ENCODE assay signal across 6 cellular contexts in the genomic region with DNA sequence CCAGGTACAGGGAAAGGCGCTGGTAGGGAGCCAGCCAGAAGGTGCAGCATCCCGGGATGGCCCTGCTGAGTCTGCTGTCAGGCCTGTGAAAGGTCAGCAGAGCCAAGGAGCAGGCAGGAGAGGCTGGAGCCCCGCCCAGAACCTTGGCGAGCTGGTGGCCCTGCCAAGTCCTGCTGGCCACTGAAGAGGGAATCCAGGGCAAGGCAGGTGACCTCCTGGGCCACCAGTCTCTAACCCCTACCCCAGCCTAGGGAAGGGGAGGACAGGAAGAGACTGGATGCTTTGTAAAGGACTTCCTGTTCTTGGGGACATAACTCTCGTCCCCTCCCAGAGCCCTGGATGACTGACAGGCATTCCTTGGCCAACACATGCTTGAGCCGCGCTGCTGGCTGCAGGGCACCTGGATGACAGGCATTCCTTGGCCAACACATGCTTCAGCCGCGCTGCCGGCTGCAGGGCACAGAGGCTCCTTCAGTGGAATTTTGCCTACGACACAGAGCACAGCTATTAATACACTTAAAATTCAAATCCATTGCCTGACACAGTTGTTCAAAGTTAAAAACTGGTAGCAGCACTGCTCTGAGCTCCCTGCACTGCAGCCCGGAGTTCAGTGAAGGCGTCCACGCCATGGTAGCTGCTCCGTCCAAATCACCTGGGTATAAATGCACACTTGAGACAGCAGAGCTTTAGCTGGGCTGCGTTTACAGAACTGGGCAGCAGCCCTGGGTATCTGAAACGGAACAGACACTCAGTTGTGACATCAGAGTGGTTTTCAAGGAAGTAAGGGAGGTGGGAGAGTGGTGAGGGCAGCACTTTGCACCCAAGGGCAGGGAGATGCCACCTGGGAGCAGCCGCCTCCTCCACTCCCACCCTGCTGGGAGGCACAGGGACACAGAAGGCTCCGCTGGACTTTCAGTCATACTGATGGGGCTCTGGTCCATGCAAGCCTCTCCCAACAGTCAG. TPM values are rescaled to one million over a fixed set of nuclear protein-coding genes. Genes with fewer than 3 reads are reported as not detected.
DNase-seq lines count a peak whose midpoint lies in the region; ATAC-seq and TF ChIP-seq lines count a peak whose summit lies in the region.

No MANE protein-coding gene starts in this region.

- peaks cover 14 to 58% (median 29%) of the 10 kb centered on the region in 12 donors for H3K4me1 ChIP-seq in heart left ventricle

- H3K27me3 ChIP-seq in heart left ventricle: no peaks in the 10 kb centered on the region

- H3K9me3 ChIP-seq in heart left ventricle: no peaks in the 10 kb centered on the region

- peak in 1 of 2 donors; percentile 37 for TF ChIP-seq POLR2A in heart left ventricle (IDR thresholded peaks at IDR 0.05)

- peaks cover 0 to 34% (median 25%) of the 10 kb centered on the region in 9 donors for H3K36me3 ChIP-seq in heart left ventricle

- H3K27ac ChIP-seq in heart left ventricle: peak overlapping the region in 11 of 12 donors; percentile 69 to 94 (median 88)

- ATAC-seq in heart left ventricle (peak; percentile 2 to 41 (median 35)), GM19328 (IDR thresholded peaks at IDR 0.05; ENCODE audit: unreplicated experiment) (no peak)

- TF ChIP-seq CTCF in heart left ventricle (IDR thresholded peaks at IDR 0.05): no peak

- peak overlapping the region; percentile 64 to 99 (median 88) for H3K4me3 ChIP-seq in heart left ventricle

- peak; percentile 45 to 63 for DNase-seq in AML-193 (lab: John Stamatoyannopoulos, UW)
- peak; percentile 17 for DNase-seq in NOMO-1 treated with dmso at 0.1 percent for 144 hours (lab: John Stamatoyannopoulos, UW; ENCODE audit: unreplicated experiment)
- DNase-seq in heart left ventricle: peak in 3 of 5 donors; percentile 70 to 83 (median 80)
- DNase-seq in NAMALWA (ENCODE audit: low spot score): no peak
- no peak for DNase-seq in NCI-H226

- WGBS in heart left ventricle, 4 donors: 40 to 45% (median 44%) methylated on average over 18 to 19 of the region's 19 CpGs

- intact Hi-C loops in heart left ventricle (cut with DNase I): loop anchor here in 1 of 10 donors (10.0 kb wide), 1 partner anchor 58 kb away; a partner anchor contains a TSS

RNA-seq across cellular contexts. Expression of a gene that starts 2.0 kb away (rescaled TPM):
- total RNA-seq in heart left ventricle: 10 to 100 TPM in 2 of 9 donors, 1 to 10 TPM in 7; 1.7 to 11.7 (median 5.5) TPM
- polyA plus RNA-seq in heart left ventricle: 1 to 10 TPM; 3.8 to 7.6 TPM

RNA-seq across cellular contexts. Expression of a gene that starts 2.0 kb away (rescaled TPM):
- 10 to 100 TPM; 19.6 to 44.0 (median 33.8) TPM for total RNA-seq in heart left ventricle
- polyA plus RNA-seq in heart left ventricle: 10 to 100 TPM; 24.6 to 31.7 TPM

RNA-seq across cellular contexts. Expression of a gene that starts 7.4 kb away (rescaled TPM):
- total RNA-seq in heart left ventricle: 10 to 100 TPM; 19.8 to 49.0 (median 22.8) TPM
- polyA plus RNA-seq in heart left ventricle: 10 to 100 TPM; 28.5 to 42.3 TPM

RNA-seq across cellular contexts. Expression of a gene that starts 10.7 kb away (rescaled TPM):
- total RNA-seq in heart left ventricle: 10 to 100 TPM in 8 of 9 donors, 1 to 10 TPM in 1; 8.4 to 27.3 (median 12.7) TPM
- polyA plus RNA-seq in heart left ventricle: 10 to 100 TPM; 17.3 to 20.4 TPM

RNA-seq across cellular contexts. Expression of a gene that starts 16.2 kb away (rescaled TPM):
- 1 to 10 TPM in 8 of 9 donors, under 1 TPM in 1; 0.77 to 7.0 (median 2.1) TPM for total RNA-seq in heart left ventricle
- 1 to 10 TPM in 1 of 2 donors, under 1 TPM in 1; 0.37 to 4.0 TPM for polyA plus RNA-seq in heart left ventricle

Comparison
In these comparisons a context has a peak if more than half of its experiments do, and no peak if none do; other contexts are left out.
1. DNase-seq: peak in AML-193 (2 of 2), NOMO-1 treated with dmso at 0.1 percent for 144 hours (single experiment) and heart left ventricle (3 of 5); none in NAMALWA (single experiment) and NCI-H226 (single experiment).